8 cellular contexts compared by ENCODE assay signal in genomic region chr11:100895449-100895848, GRCh38.
"Had no signal": no experiment of that assay in that cellular context is flagged by ENCODE, and none has a peak within 500 bp of the region (broad histone marks: within the 10 kb centered on the region; RNA-seq: fewer than 3 reads in every experiment).

No MANE protein-coding gene starts in this region.

- H3K36me3 ChIP-seq: HAP-1 had no signal

- H3K4me1 ChIP-seq: HAP-1 had no signal

- H3K9ac ChIP-seq: GM23248 had no signal

- ATAC-seq: HCT116 had no signal

- H3K4me3 ChIP-seq: GM23248, HAP-1 had no signal

- H3K27ac ChIP-seq: GM23248, HL-60 had no signal

- H3K9me3 ChIP-seq: HAP-1 had no signal

- H2AFZ ChIP-seq: GM23248 had no signal

- DNase-seq: GM23248, GOT3, H7, HFFc6, KBM-7 had no signal
